In genomic region chr3:135944831-135945230, GRCh38 we compare ENCODE assay signal across 28 cellular contexts. TPM values are rescaled to one million over a fixed set of nuclear protein-coding genes. Genes with fewer than 3 reads are reported as not detected.
DNase-seq lines count a peak whose midpoint lies in the region; ATAC-seq and TF ChIP-seq lines count a peak whose summit lies in the region.
"Had no signal": no experiment of that assay in that cellular context is flagged by ENCODE, and none has a peak within 500 bp of the region (broad histone marks: within the 10 kb centered on the region; RNA-seq: fewer than 3 reads in every experiment).

No MANE protein-coding gene starts in this region.

- no peaks in the 10 kb centered on the region for H3K9me3 Mint-ChIP-seq in activated T-cell treated with anti-CD3 and anti-CD28 coated beads, Interleukin-2, amount 50 U/mL, for 72 hours
- no peaks in the 10 kb centered on the region for H3K9me3 Mint-ChIP-seq in activated CD4-positive, alpha-beta T cell treated with anti-CD3 and anti-CD28 coated beads, Interleukin-2, amount 10 ng/mL, durations not matched to agents 7 days and 5 days

- no peak overlapping the region for H3K27ac Mint-ChIP-seq in activated T-cell treated with anti-CD3 and anti-CD28 coated beads, Interleukin-2, amount 50 U/mL, for 72 hours
- H3K27ac Mint-ChIP-seq in activated CD4-positive, alpha-beta T cell treated with anti-CD3 and anti-CD28 coated beads, Interleukin-2, amount 10 ng/mL, durations not matched to agents 7 days and 5 days: no peak overlapping the region
- H3K27ac Mint-ChIP-seq: activated CD4-positive, alpha-beta T cell treated with anti-CD3 and anti-CD28 coated beads for 36 hours; activated CD8-positive, alpha-beta T cell treated with anti-CD3 and anti-CD28 coated beads, Interleukin-2, amount 10 ng/mL, durations not matched to agents 7 days and 5 days; activated naive CD8-positive, alpha-beta T cell; IgD-negative memory B cell had no signal

- peaks cover 13% of the 10 kb centered on the region for H3K27me3 Mint-ChIP-seq in activated T-cell treated with anti-CD3 and anti-CD28 coated beads, Interleukin-2, amount 50 U/mL, for 72 hours (ENCODE audit: low read depth)
- H3K27me3 Mint-ChIP-seq in activated CD4-positive, alpha-beta T cell treated with anti-CD3 and anti-CD28 coated beads, Interleukin-2, amount 10 ng/mL, durations not matched to agents 7 days and 5 days: peaks cover 6% of the 10 kb centered on the region

- H3K36me3 Mint-ChIP-seq in activated T-cell treated with anti-CD3 and anti-CD28 coated beads, Interleukin-2, amount 50 U/mL, for 72 hours (ENCODE audit: insufficient read depth in 2 of 2): no peaks in the 10 kb centered on the region
- no peaks in the 10 kb centered on the region for H3K36me3 Mint-ChIP-seq in activated CD4-positive, alpha-beta T cell treated with anti-CD3 and anti-CD28 coated beads, Interleukin-2, amount 10 ng/mL, durations not matched to agents 7 days and 5 days (ENCODE audit: low read depth)
- H3K36me3 Mint-ChIP-seq: activated naive CD8-positive, alpha-beta T cell; IgD-negative memory B cell had no signal

- ATAC-seq in activated T-cell treated with anti-CD3 and anti-CD28 coated beads, Interleukin-2, amount 50 U/mL, for 72 hours (replicated peaks in 1 of 2): no peak
- ATAC-seq: activated CD4-positive, alpha-beta T cell treated with anti-CD3 and anti-CD28 coated beads for 36 hours; activated CD8-positive, alpha-beta T cell treated with anti-CD3 and anti-CD28 coated beads, Interleukin-2, amount 10 ng/mL, durations not matched to agents 7 days and 5 days; PC-3; right lobe of liver; Right ventricle myocardium inferior had no signal

- CTCF ChIA-PET in activated CD4-positive, alpha-beta T cell treated with anti-CD3 and anti-CD28 coated beads, Interleukin-2, amount 10 ng/mL, durations not matched to agents 7 days and 5 days (lab: Charles Lee): no interaction called here

- POLR2A ChIA-PET in activated CD4-positive, alpha-beta T cell treated with anti-CD3 and anti-CD28 coated beads, Interleukin-2, amount 10 ng/mL, durations not matched to agents 7 days and 5 days (lab: Charles Lee): interaction anchor here (0.6 kb wide), 1 partner anchor 41 kb away, joined by 4 read pairs; no protein-coding TSS in a partner anchor

- H3K4me1 Mint-ChIP-seq in activated T-cell treated with anti-CD3 and anti-CD28 coated beads, Interleukin-2, amount 50 U/mL, for 72 hours (ENCODE audit: low read depth): no peaks in the 10 kb centered on the region
- no peaks in the 10 kb centered on the region for H3K4me1 Mint-ChIP-seq in activated CD4-positive, alpha-beta T cell treated with anti-CD3 and anti-CD28 coated beads, Interleukin-2, amount 10 ng/mL, durations not matched to agents 7 days and 5 days
- H3K4me1 Mint-ChIP-seq: activated CD4-positive, alpha-beta T cell treated with anti-CD3 and anti-CD28 coated beads for 36 hours; IgD-negative memory B cell had no signal

- H3K4me3 Mint-ChIP-seq in activated T-cell treated with anti-CD3 and anti-CD28 coated beads, Interleukin-2, amount 50 U/mL, for 72 hours: no peak overlapping the region
- no peak overlapping the region for H3K4me3 Mint-ChIP-seq in activated CD4-positive, alpha-beta T cell treated with anti-CD3 and anti-CD28 coated beads, Interleukin-2, amount 10 ng/mL, durations not matched to agents 7 days and 5 days
- H3K4me3 Mint-ChIP-seq: activated CD4-positive, alpha-beta T cell treated with anti-CD3 and anti-CD28 coated beads for 36 hours; activated CD8-positive, alpha-beta T cell treated with anti-CD3 and anti-CD28 coated beads, Interleukin-2, amount 10 ng/mL, durations not matched to agents 7 days and 5 days; activated naive CD8-positive, alpha-beta T cell; IgD-negative memory B cell had no signal

- DNase-seq in LHCN-M2 (ENCODE audit: low read depth): peak; percentile 96
- DNase-seq in SHP77 (lab: John Stamatoyannopoulos, UW): peak; percentile 20 to 70
- peak; percentile 67 for DNase-seq in hepatic stellate cell (ENCODE audit: low spot score)
- no peak for DNase-seq in activated T-cell treated with anti-CD3 and anti-CD28 coated beads, Interleukin-2, amount 50 U/mL, for 72 hours
- no peak for DNase-seq in activated CD4-positive, alpha-beta T cell treated with anti-CD3 and anti-CD28 coated beads, Interleukin-2, amount 10 ng/mL, durations not matched to agents 7 days and 5 days
- no peak for DNase-seq in hippocampal formation (lab: John Stamatoyannopoulos, UW)
- DNase-seq in GM20000 (ENCODE audit: low spot score): no peak
- DNase-seq: activated CD4-positive, alpha-beta T cell treated with anti-CD3 and anti-CD28 coated beads for 36 hours; activated CD8-positive, alpha-beta T cell treated with anti-CD3 and anti-CD28 coated beads, Interleukin-2, amount 10 ng/mL, durations not matched to agents 7 days and 5 days; activated effector memory CD4-positive, alpha-beta T cell treated with Interleukin-2 at 50 U/mL for 16 hours; activated T-cell treated with anti-CD3 and anti-CD28 coated beads for 4 hours; anterior cingulate cortex; Calu3; DMS79 treated with DMSO at 0.1 percent for 48 hours; effector CD4-positive, alpha-beta T cell; GF-D8; NCI-H1048; NCI-H1930; NCI-H345; NCI-H69; PC-3; posterior cingulate gyrus; right lobe of liver; stimulated activated CD4-positive, alpha-beta T cell treated with anti-CD3 and anti-CD28 coated beads, Interleukin-4, amount 100 ng/mL, for 1 hour; thyroid gland had no signal

- no peak for TF ChIP-seq CTCF in GM20000 (IDR thresholded peaks at IDR 0.05; ENCODE audit: extremely low read depth, missing control alignments)

RNA-seq across cellular contexts. Expression of gene PPP2R3A, which starts 20.7 kb away (rescaled TPM):
- total RNA-seq in LHCN-M2 (2014; rRNA removed): 15.3 and 16.4 TPM in 2 replicates
- polyA plus RNA-seq in LHCN-M2 (2012): 6.7 TPM
- under 1 TPM; 0.49 to 0.53 TPM for total RNA-seq in activated T-cell treated with anti-CD3 and anti-CD28 coated beads, Interleukin-2, amount 50 U/mL, for 72 hours
- total RNA-seq in activated CD4-positive, alpha-beta T cell treated with anti-CD3 and anti-CD28 coated beads, Interleukin-2, amount 10 ng/mL, durations not matched to agents 7 days and 5 days: under 1 TPM; 0.04 to 0.07 TPM

Comparison
In these comparisons a context has a peak if more than half of its experiments do, and no peak if none do; other contexts are left out.
1. DNase-seq: peak in LHCN-M2 (single experiment), SHP77 (2 of 2) and hepatic stellate cell (single experiment); none in activated T-cell treated with anti-CD3 and anti-CD28 coated beads, Interleukin-2, amount 50 U/mL, for 72 hours (0 of 2), activated CD4-positive, alpha-beta T cell treated with anti-CD3 and anti-CD28 coated beads, Interleukin-2, amount 10 ng/mL, durations not matched to agents 7 days and 5 days (single experiment), hippocampal formation (0 of 2) and GM20000 (single experiment).
2. RNA of gene PPP2R3A, which starts 20.7 kb away (total RNA-seq): 15.3 to 16.4 TPM in LHCN-M2; 0.49 to 0.53 TPM in activated T-cell treated with anti-CD3 and anti-CD28 coated beads, Interleukin-2, amount 50 U/mL, for 72 hours and 0.04 to 0.07 TPM in activated CD4-positive, alpha-beta T cell treated with anti-CD3 and anti-CD28 coated beads, Interleukin-2, amount 10 ng/mL, durations not matched to agents 7 days and 5 days; every median in the first group is over 10 times any median in the second.